In genomic region chr7:97024209-97025129, GRCh38 we compare ENCODE assay signal across 8 cellular contexts. TPM values are rescaled to one million over a fixed set of nuclear protein-coding genes. Genes with fewer than 3 reads are reported as not detected.
A peak's percentile ranks its signal among the peaks of the same experiment; 100 is the strongest.
DNase-seq lines count a peak whose midpoint lies in the region; ATAC-seq and TF ChIP-seq lines count a peak whose summit lies in the region.

Gene DLX5 (minus strand): TSS chr7:97024831. CDS start chr7:97024623, 208 bp downstream.

- BruUV-seq in PC-3 (replicated peaks; lab: Mats Ljungman, UMichigan): no TSS peak

- DNase-seq in AG08396 (ENCODE audit: low spot score) (peak; percentile 63), HCEC 1CT (peak; percentile 17), PC-3 (peak; percentile 72), fibroblast of gingiva (ENCODE audit: low read depth) (peak; percentile 11), trophoblast cell (peak; percentile 77 to 89), GM10266 (ENCODE audit: extremely low spot score) (no peak)

- peak within 1 kb of the TSS; percentile 85 for H3K14ac ChIP-seq in trophoblast cell (ENCODE audit: low read length)

- ATAC-seq in PC-3 (peak; percentile 62), GM18867 (IDR thresholded peaks at IDR 0.05; ENCODE audit: unreplicated experiment) (no peak), HG03354 (IDR thresholded peaks at IDR 0.05; ENCODE audit: poor library complexity, severe bottlenecking, unreplicated experiment) (no peak)

- no peaks in the 10 kb centered on the region for H3K9me2 ChIP-seq in PC-3 (replicated peaks; ENCODE audit: low read length)

- H3K9me3 ChIP-seq in PC-3 (ENCODE audit: low read length): no peaks in the 10 kb centered on the region
- no peaks in the 10 kb centered on the region for H3K9me3 ChIP-seq in trophoblast cell (ENCODE audit: insufficient read depth, low read depth, low read length)

- H3K27me3 ChIP-seq in PC-3 (ENCODE audit: low read length): no peaks in the 10 kb centered on the region
- no peaks in the 10 kb centered on the region for H3K27me3 ChIP-seq in trophoblast cell (ENCODE audit: insufficient read depth, low read length)

- H2BK120ac ChIP-seq in trophoblast cell (ENCODE audit: insufficient read depth, low read length, poor library complexity): peak within 1 kb of the TSS; percentile 45

- peak within 1 kb of the TSS; percentile 44 for H2BK5ac ChIP-seq in trophoblast cell (ENCODE audit: low read depth, low read length, poor library complexity)

- peak within 1 kb of the TSS; percentile 64 for H4K91ac ChIP-seq in trophoblast cell (ENCODE audit: low read depth, low read length)

- H3K36me3 ChIP-seq in PC-3 (ENCODE audit: low read depth, low read length) (no peaks in the 10 kb centered on the region), trophoblast cell (ENCODE audit: control insufficient read depth in 1 of 2, insufficient read depth in 2 of 2, low read length in 2 of 2) (peaks cover 10 to 11% of the 10 kb centered on the region in 2 experiments)

- H2AFZ ChIP-seq in PC-3 (ENCODE audit: low read length) (peak within 1 kb of the TSS; percentile 76), trophoblast cell (ENCODE audit: insufficient read depth, low read length, poor library complexity) (peak within 1 kb of the TSS; percentile 56)

- H2BK12ac ChIP-seq in trophoblast cell (ENCODE audit: low read length): peak within 1 kb of the TSS; percentile 51

- peak within 1 kb of the TSS; percentile 44 for H4K12ac ChIP-seq in trophoblast cell (ENCODE audit: low read depth, low read length)

- H3K4ac ChIP-seq in trophoblast cell (ENCODE audit: low read depth, low read length): peak within 1 kb of the TSS; percentile 85

- H3K27ac ChIP-seq in PC-3 (ENCODE audit: low read length): no peak within 1 kb of the TSS
- H3K27ac ChIP-seq in trophoblast cell (ENCODE audit: low read depth, low read length): peak within 1 kb of the TSS; percentile 66

- no CpG with 5 or more reads among the region's 60 CpGs for WGBS in trophoblast cell (ENCODE audit: extremely low coverage, insufficient coverage, insufficient read length)

- no peaks in the 10 kb centered on the region for H3F3A ChIP-seq in PC-3 (ENCODE audit: low read length, unreplicated experiment)

- peaks cover 4% of the 10 kb centered on the region for H3K4me1 ChIP-seq in PC-3 (ENCODE audit: insufficient read depth, low read length)
- peaks cover 23 to 38% of the 10 kb centered on the region in 2 experiments for H3K4me1 ChIP-seq in trophoblast cell (ENCODE audit: control insufficient read depth in 1 of 2, insufficient read depth in 2 of 2, low read length in 2 of 2)

- no peaks in the 10 kb centered on the region for H4K20me1 ChIP-seq in PC-3 (ENCODE audit: low read length)

- TF ChIP-seq CTCF in PC-3 (conservative IDR thresholded peaks at IDR 0.05; ENCODE audit: low read depth, low read length) (no peak), GM10266 (IDR thresholded peaks at IDR 0.05; ENCODE audit: control insufficient read depth, insufficient read depth, low read depth, missing control alignments) (no peak)

- H3K4me3 ChIP-seq in PC-3 (ENCODE audit: low read length) (peak within 1 kb of the TSS; percentile 71), trophoblast cell (ENCODE audit: low read depth, low read length) (peak within 1 kb of the TSS; percentile 93)

- POLR2A ChIA-PET in PC-3 (lab: Charles Lee; ENCODE audit: unreplicated experiment): no interaction called here

- peak within 1 kb of the TSS; percentile 84 for H3K4me2 ChIP-seq in PC-3 (ENCODE audit: low read length)
- peak within 1 kb of the TSS; percentile 82 for H3K4me2 ChIP-seq in trophoblast cell (ENCODE audit: low read length)

- no peak within 1 kb of the TSS for H3K23ac ChIP-seq in trophoblast cell (ENCODE audit: low read length)

- no peak within 1 kb of the TSS for H2AK5ac ChIP-seq in trophoblast cell (ENCODE audit: low read length)

- CTCF ChIA-PET in PC-3 (lab: Charles Lee): interaction anchor here (0.6 to 1.4 kb wide), 2 partner anchors 428 to 613 kb away, joined by 3 to 4 read pairs; no protein-coding TSS in a partner anchor

- peak within 1 kb of the TSS; percentile 93 for H3K18ac ChIP-seq in trophoblast cell (ENCODE audit: low read length)

- H3K9ac ChIP-seq in PC-3 (ENCODE audit: low read length) (no peak within 1 kb of the TSS), trophoblast cell (ENCODE audit: low read length) (peak within 1 kb of the TSS; percentile 90)

- intact Hi-C loops in PC-3 (cut with micrococcal nuclease): loop anchor here (5.0 to 10.0 kb wide), 5 partner anchors 122 to 842 kb away; no protein-coding TSS in a partner anchor

- H3K79me2 ChIP-seq in PC-3 (ENCODE audit: low read length) (no peaks in the 10 kb centered on the region), trophoblast cell (ENCODE audit: control insufficient read depth, insufficient read depth, low read length, poor library complexity) (peaks cover 16% of the 10 kb centered on the region)

- H3K79me1 ChIP-seq in trophoblast cell (ENCODE audit: low read length): peaks cover 30% of the 10 kb centered on the region

- H4K8ac ChIP-seq in trophoblast cell (ENCODE audit: low read depth, low read length): peak within 1 kb of the TSS; percentile 42

RNA-seq across cellular contexts. Expression of gene DLX5, which starts in this region (rescaled TPM):
- total RNA-seq in PC-3 (2014; rRNA removed): 0.15 and 0.23 TPM in 2 replicates
- 71.1 and 72.5 TPM in 2 replicates for polyA plus RNA-seq in trophoblast cell (2013)

Comparison
In these comparisons a context has a peak if more than half of its experiments do, and no peak if none do; other contexts are left out.
1. Peak in DNase-seq, ATAC-seq, H3K4me3 ChIP-seq and H3K4me2 ChIP-seq in PC-3; RNA of the gene not detected or under 1 TPM.